In genomic region chr17:4939554-4939803, GRCh38 we compare ENCODE assay signal across 8 cellular contexts. TPM values are rescaled to one million over a fixed set of nuclear protein-coding genes. Genes with fewer than 3 reads are reported as not detected.
DNase-seq lines count a peak whose midpoint lies in the region; FAIRE-seq and TF ChIP-seq lines count a peak whose summit lies in the region.

No MANE protein-coding gene starts in this region.

- H3K27ac ChIP-seq in HUES6 (ENCODE audit: low read depth, low read length), result peak overlapping the region; percentile 96

- H3K4me1 ChIP-seq in HUES6 (ENCODE audit: control insufficient read depth, insufficient read depth, low read length) (peaks cover 11% of the 10 kb centered on the region), mononuclear cell (ENCODE audit: insufficient read depth, low read length) (peaks cover 57% of the 10 kb centered on the region)

- H3K9me3 ChIP-seq in HUES6 (ENCODE audit: control insufficient read depth, insufficient read depth, low read depth, low read length) (no peaks in the 10 kb centered on the region), mononuclear cell (ENCODE audit: low read depth, low read length) (no peaks in the 10 kb centered on the region)

- H3K9ac ChIP-seq in HUES6 (ENCODE audit: low read length), result peak overlapping the region; percentile 97

- H3K4me1 Mint-ChIP-seq in activated T-cell treated with anti-CD3 and anti-CD28 coated beads, Interleukin-2, amount 50 U/mL, for 24 hours (ENCODE audit: low read depth), result peaks cover 58% of the 10 kb centered on the region

- H3K27me3 Mint-ChIP-seq in activated T-cell treated with anti-CD3 and anti-CD28 coated beads, Interleukin-2, amount 50 U/mL, for 24 hours, result no peaks in the 10 kb centered on the region

- no peak for TF ChIP-seq CTCF in bronchial epithelial cell (IDR thresholded peaks at IDR 0.05; ENCODE audit: insufficient read depth, low read length, severe bottlenecking)

- no peak for DNase-seq in activated T-cell treated with anti-CD3 and anti-CD28 coated beads, Interleukin-2, amount 50 U/mL, for 24 hours
- no peak for DNase-seq in activated T-cell treated with anti-CD3 and anti-CD28 coated beads, Interleukin-2, amount 50 U/mL, for 1 hour
- no peak for DNase-seq in bronchial epithelial cell (ENCODE audit: low read depth)
- no peak for DNase-seq in NCI-H446 (lab: John Stamatoyannopoulos, UW)
- no peak for DNase-seq in 8988T
- no peak for DNase-seq in occipital lobe (lab: John Stamatoyannopoulos, UW)

- H3K4me3 ChIP-seq in HUES6 (ENCODE audit: low read depth, low read length) (peak overlapping the region; percentile 94), bronchial epithelial cell (ENCODE audit: low read depth, low read length) (peak overlapping the region; percentile 93), mononuclear cell (ENCODE audit: low read length) (peak overlapping the region; percentile 98)

- H3K36me3 ChIP-seq in HUES6 (ENCODE audit: control insufficient read depth, insufficient read depth, low read length), result peaks cover 52% of the 10 kb centered on the region
- H3K36me3 ChIP-seq in bronchial epithelial cell (ENCODE audit: control insufficient read depth, insufficient read depth, low read length), result peaks cover 27% of the 10 kb centered on the region

- peak overlapping the region; percentile 98 for H3K27ac Mint-ChIP-seq in activated T-cell treated with anti-CD3 and anti-CD28 coated beads, Interleukin-2, amount 50 U/mL, for 24 hours

- H3K9me3 Mint-ChIP-seq in activated T-cell treated with anti-CD3 and anti-CD28 coated beads, Interleukin-2, amount 50 U/mL, for 24 hours, result no peaks in the 10 kb centered on the region

- H3K4me3 Mint-ChIP-seq in activated T-cell treated with anti-CD3 and anti-CD28 coated beads, Interleukin-2, amount 50 U/mL, for 24 hours, result peak overlapping the region; percentile 94

- no peaks in the 10 kb centered on the region for H3K27me3 ChIP-seq in HUES6 (ENCODE audit: control insufficient read depth, insufficient read depth, low read length)
- H3K27me3 ChIP-seq in bronchial epithelial cell (ENCODE audit: control insufficient read depth, insufficient read depth, low read length), result no peaks in the 10 kb centered on the region
- H3K27me3 ChIP-seq in mononuclear cell (ENCODE audit: insufficient read depth, low read length), result no peaks in the 10 kb centered on the region

- no peak for FAIRE-seq in bronchial epithelial cell (lab: Jason Lieb, UNC)

- H3K36me3 Mint-ChIP-seq in activated T-cell treated with anti-CD3 and anti-CD28 coated beads, Interleukin-2, amount 50 U/mL, for 24 hours (ENCODE audit: low read depth), result peaks cover 90% of the 10 kb centered on the region

RNA-seq across cellular contexts. Expression of gene SLC25A11, which starts 0.4 kb away (rescaled TPM):
- 51.6 and 71.8 TPM in 2 replicates for total RNA-seq in bronchial epithelial cell
- 17.1 TPM for total RNA-seq in mononuclear cell
- 44.6 TPM for total RNA-seq in occipital lobe

RNA-seq across cellular contexts. Expression of gene RNF167, which starts 0.6 kb away (rescaled TPM):
- total RNA-seq in bronchial epithelial cell (15.8 and 26.0 TPM in 2 replicates), mononuclear cell (19.3 TPM), occipital lobe (10.3 TPM)

RNA-seq across cellular contexts. Expression of gene GP1BA, which starts 7.4 kb away (rescaled TPM):
- total RNA-seq in bronchial epithelial cell, result not detected in 2 replicates
- total RNA-seq in mononuclear cell, result 4.2 TPM
- total RNA-seq in occipital lobe, result not detected

RNA-seq across cellular contexts. Expression of gene PFN1, which starts 8.9 kb away (rescaled TPM):
- total RNA-seq in bronchial epithelial cell, result 440 and 907 TPM in 2 replicates
- total RNA-seq in mononuclear cell, result 414 TPM
- total RNA-seq in occipital lobe, result 53.0 TPM

RNA-seq across cellular contexts. Expression of gene ENO3, which starts 11.4 kb away (rescaled TPM):
- total RNA-seq in bronchial epithelial cell (0.51 and 1.8 TPM in 2 replicates), mononuclear cell (3.9 TPM), occipital lobe (2.3 TPM)
